Comparison of ENCODE assay signal across 1 cellular context in genomic region chr2:70733428-70734185, GRCh38.
TF ChIP-seq lines count a peak whose summit lies in the region.

No MANE protein-coding gene starts in this region.

TF ChIP-seq in GM23338, 12 proteins besides CTCF, POLR2A, EP300 and RAD21 (continued from another document):
- TF ChIP-seq, protein P1, sequence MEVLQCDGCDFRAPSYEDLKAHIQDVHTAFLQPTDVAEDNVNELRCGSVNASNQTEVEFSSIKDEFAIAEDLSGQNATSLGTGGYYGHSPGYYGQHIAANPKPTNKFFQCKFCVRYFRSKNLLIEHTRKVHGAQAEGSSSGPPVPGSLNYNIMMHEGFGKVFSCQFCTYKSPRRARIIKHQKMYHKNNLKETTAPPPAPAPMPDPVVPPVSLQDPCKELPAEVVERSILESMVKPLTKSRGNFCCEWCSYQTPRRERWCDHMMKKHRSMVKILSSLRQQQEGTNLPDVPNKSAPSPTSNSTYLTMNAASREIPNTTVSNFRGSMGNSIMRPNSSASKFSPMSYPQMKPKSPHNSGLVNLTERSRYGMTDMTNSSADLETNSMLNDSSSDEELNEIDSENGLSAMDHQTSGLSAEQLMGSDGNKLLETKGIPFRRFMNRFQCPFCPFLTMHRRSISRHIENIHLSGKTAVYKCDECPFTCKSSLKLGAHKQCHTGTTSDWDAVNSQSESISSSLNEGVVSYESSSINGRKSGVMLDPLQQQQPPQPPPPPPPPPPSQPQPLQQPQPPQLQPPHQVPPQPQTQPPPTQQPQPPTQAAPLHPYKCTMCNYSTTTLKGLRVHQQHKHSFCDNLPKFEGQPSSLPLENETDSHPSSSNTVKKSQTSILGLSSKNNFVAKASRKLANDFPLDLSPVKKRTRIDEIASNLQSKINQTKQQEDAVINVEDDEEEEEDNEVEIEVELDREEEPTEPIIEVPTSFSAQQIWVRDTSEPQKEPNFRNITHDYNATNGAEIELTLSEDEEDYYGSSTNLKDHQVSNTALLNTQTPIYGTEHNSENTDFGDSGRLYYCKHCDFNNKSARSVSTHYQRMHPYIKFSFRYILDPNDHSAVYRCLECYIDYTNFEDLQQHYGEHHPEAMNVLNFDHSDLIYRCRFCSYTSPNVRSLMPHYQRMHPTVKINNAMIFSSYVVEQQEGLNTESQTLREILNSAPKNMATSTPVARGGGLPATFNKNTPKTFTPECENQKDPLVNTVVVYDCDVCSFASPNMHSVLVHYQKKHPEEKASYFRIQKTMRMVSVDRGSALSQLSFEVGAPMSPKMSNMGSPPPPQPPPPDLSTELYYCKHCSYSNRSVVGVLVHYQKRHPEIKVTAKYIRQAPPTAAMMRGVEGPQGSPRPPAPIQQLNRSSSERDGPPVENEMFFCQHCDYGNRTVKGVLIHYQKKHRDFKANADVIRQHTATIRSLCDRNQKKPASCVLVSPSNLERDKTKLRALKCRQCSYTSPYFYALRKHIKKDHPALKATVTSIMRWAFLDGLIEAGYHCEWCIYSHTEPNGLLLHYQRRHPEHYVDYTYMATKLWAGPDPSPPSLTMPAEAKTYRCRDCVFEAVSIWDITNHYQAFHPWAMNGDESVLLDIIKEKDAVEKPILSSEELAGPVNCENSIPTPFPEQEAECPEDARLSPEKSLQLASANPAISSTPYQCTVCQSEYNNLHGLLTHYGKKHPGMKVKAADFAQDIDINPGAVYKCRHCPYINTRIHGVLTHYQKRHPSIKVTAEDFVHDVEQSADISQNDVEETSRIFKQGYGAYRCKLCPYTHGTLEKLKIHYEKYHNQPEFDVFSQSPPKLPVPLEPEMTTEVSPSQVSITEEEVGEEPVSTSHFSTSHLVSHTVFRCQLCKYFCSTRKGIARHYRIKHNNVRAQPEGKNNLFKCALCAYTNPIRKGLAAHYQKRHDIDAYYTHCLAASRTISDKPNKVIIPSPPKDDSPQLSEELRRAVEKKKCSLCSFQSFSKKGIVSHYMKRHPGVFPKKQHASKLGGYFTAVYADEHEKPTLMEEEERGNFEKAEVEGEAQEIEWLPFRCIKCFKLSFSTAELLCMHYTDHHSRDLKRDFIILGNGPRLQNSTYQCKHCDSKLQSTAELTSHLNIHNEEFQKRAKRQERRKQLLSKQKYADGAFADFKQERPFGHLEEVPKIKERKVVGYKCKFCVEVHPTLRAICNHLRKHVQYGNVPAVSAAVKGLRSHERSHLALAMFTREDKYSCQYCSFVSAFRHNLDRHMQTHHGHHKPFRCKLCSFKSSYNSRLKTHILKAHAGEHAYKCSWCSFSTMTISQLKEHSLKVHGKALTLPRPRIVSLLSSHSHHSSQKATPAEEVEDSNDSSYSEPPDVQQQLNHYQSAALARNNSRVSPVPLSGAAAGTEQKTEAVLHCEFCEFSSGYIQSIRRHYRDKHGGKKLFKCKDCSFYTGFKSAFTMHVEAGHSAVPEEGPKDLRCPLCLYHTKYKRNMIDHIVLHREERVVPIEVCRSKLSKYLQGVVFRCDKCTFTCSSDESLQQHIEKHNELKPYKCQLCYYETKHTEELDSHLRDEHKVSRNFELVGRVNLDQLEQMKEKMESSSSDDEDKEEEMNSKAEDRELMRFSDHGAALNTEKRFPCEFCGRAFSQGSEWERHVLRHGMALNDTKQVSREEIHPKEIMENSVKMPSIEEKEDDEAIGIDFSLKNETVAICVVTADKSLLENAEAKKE (CRISPR knock-in tag; IDR thresholded peaks at IDR 0.05) = no peak
- TF ChIP-seq POLR2AphosphoS5 (IDR thresholded peaks at IDR 0.05; ENCODE audit: low read depth) (no peak), CREB1 (CRISPR knock-in tag; IDR thresholded peaks at IDR 0.05; ENCODE audit: low read depth) (no peak), ZNF114 (CRISPR knock-in tag; IDR thresholded peaks at IDR 0.05) (no peak), EZH2phosphoT487 (IDR thresholded peaks at IDR 0.05; ENCODE audit: unreplicated experiment) (no peak)
- TF ChIP-seq, protein P2, sequence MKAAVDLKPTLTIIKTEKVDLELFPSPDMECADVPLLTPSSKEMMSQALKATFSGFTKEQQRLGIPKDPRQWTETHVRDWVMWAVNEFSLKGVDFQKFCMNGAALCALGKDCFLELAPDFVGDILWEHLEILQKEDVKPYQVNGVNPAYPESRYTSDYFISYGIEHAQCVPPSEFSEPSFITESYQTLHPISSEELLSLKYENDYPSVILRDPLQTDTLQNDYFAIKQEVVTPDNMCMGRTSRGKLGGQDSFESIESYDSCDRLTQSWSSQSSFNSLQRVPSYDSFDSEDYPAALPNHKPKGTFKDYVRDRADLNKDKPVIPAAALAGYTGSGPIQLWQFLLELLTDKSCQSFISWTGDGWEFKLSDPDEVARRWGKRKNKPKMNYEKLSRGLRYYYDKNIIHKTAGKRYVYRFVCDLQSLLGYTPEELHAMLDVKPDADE (IDR thresholded peaks at IDR 0.05) = no peak
